Comparison of ENCODE assay signal across 9 cellular contexts in genomic region chr1:21904725-21905520, GRCh38. TPM values are rescaled to one million over a fixed set of nuclear protein-coding genes. Genes with fewer than 3 reads are reported as not detected.
DNase-seq lines count a peak whose midpoint lies in the region; ATAC-seq and TF ChIP-seq lines count a peak whose summit lies in the region.
"Had no signal": no experiment of that assay in that cellular context is flagged by ENCODE, and none has a peak within 500 bp of the region (broad histone marks: within the 10 kb centered on the region; RNA-seq: fewer than 3 reads in every experiment).

No MANE protein-coding gene starts in this region.

- 41 to 65% methylated on average over 22 of the region's 22 CpGs for WGBS in sigmoid colon, 2 donors

- H3K4me3 ChIP-seq in SJCRH30 (no peak overlapping the region), sigmoid colon (no peak overlapping the region)

- H3K27me3 ChIP-seq in SJCRH30 (no peaks in the 10 kb centered on the region), sigmoid colon (no peaks in the 10 kb centered on the region)

- TF ChIP-seq EP300 in sigmoid colon (IDR thresholded peaks at IDR 0.05), result peak in 2 of 4 donors; percentile 40 to 49

- H3K9me3 ChIP-seq in SJCRH30 (replicated peaks), result no peaks in the 10 kb centered on the region
- no peaks in the 10 kb centered on the region for H3K9me3 ChIP-seq in sigmoid colon

- no peak for TF ChIP-seq POLR2A in sigmoid colon (IDR thresholded peaks at IDR 0.05)

- TF ChIP-seq CTCF in sigmoid colon (IDR thresholded peaks at IDR 0.05), result no peak

- peak; percentile 21 for DNase-seq in HCEC 1CT
- DNase-seq in SJCRH30, result peak in 1 of 2 experiments; percentile 52
- peak; percentile 24 for DNase-seq in fibroblast of gingiva (ENCODE audit: low read depth)
- DNase-seq in sigmoid colon, result peak; percentile 91
- no peak for DNase-seq in COR-L47 (lab: John Stamatoyannopoulos, UW)
- no peak for DNase-seq in epidermal melanocyte (ENCODE audit: insufficient read length, low spot score)

- peaks cover 32% of the 10 kb centered on the region for H3K36me3 ChIP-seq in SJCRH30
- no peaks in the 10 kb centered on the region for H3K36me3 ChIP-seq in sigmoid colon

- intact Hi-C loops in sigmoid colon (cut with DNase I), result no loop called here

- peaks cover 43% of the 10 kb centered on the region for H3K4me1 ChIP-seq in SJCRH30
- H3K4me1 ChIP-seq in sigmoid colon, result peaks cover 0 to 100% (median 100%) of the 10 kb centered on the region in 4 donors

- no peak for ATAC-seq in GM19455 (IDR thresholded peaks at IDR 0.05; ENCODE audit: unreplicated experiment)
- no peak for ATAC-seq in GM18511 (IDR thresholded peaks at IDR 0.05; ENCODE audit: unreplicated experiment)

- H3K27ac ChIP-seq in SJCRH30 (peak overlapping the region; percentile 8; the same call in 1 of the 2 replicates), sigmoid colon (peak overlapping the region; percentile 90 to 99 (median 98))
- H3K27ac ChIP-seq: HL-60 had no signal

RNA-seq across cellular contexts. Expression of gene HSPG2, which starts 32.2 kb away (rescaled TPM):
- total RNA-seq in SJCRH30 (2014; rRNA removed; shearing (Covaris generic)), result 82.3 and 84.0 TPM in 2 replicates
- 100 to 1,000 TPM in 3 of 4 donors, 10 to 100 TPM in 1; 66.3 to 761 (median 213) TPM for total RNA-seq in sigmoid colon
- polyA plus RNA-seq in sigmoid colon, result 100 to 1,000 TPM in 1 of 3 donors, 10 to 100 TPM in 1, 1 to 10 TPM in 1; 6.0 to 104 (median 10.4) TPM

Comparison
In these comparisons a context has a peak if more than half of its experiments do, and no peak if none do; other contexts are left out.
1. DNase-seq: peak in HCEC 1CT (single experiment), fibroblast of gingiva (single experiment) and sigmoid colon (single experiment); none in COR-L47 (single experiment) and epidermal melanocyte (single experiment).